In the genomic region with DNA sequence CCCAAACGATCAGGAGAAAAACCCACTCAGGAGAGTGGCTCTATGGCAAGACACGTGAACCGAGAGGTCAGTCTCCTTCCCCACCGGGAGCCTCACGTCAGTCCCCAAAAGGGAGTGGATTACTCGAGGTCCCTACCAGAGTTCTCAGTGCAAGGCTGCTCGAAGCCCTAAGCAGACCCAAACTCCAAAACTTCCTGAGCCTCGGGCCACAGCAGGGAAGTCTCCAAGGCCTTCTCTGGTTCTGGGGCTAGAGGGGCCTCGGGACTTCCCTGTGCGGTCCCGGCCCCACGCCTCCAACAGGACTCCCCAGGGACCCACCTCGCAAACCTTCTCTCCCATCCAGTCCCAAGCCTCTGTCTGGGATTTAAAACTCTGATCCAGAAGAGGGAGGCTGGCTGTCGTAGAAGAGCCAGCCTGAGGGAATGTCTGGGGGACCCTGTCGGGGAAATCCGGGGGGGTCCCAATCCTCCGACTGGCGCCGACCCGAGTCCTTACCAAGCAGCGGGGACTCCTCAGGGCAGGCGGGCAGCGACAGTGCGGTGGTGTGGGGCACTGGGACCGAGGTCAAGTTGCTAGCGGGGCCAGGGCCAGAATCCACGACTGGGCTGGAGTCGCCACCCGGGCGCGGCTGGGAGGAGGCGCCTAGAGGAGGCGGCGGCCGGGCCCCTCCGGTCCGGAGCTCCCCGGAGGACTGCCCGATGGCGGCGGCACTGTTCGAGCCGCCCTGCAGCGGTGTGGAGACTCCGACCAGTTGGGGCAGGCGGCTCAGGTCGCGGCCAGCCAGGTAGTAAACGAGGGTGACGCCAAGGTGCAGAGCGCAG, we compare ENCODE assay signal across 1 cellular context.
TF ChIP-seq lines count a peak whose summit lies in the region.

No MANE protein-coding gene starts in this region.

TF ChIP-seq in HepG2, 621 proteins besides CTCF, POLR2A, EP300 and RAD21 (continued from another document):
- TF ChIP-seq, protein P1, sequence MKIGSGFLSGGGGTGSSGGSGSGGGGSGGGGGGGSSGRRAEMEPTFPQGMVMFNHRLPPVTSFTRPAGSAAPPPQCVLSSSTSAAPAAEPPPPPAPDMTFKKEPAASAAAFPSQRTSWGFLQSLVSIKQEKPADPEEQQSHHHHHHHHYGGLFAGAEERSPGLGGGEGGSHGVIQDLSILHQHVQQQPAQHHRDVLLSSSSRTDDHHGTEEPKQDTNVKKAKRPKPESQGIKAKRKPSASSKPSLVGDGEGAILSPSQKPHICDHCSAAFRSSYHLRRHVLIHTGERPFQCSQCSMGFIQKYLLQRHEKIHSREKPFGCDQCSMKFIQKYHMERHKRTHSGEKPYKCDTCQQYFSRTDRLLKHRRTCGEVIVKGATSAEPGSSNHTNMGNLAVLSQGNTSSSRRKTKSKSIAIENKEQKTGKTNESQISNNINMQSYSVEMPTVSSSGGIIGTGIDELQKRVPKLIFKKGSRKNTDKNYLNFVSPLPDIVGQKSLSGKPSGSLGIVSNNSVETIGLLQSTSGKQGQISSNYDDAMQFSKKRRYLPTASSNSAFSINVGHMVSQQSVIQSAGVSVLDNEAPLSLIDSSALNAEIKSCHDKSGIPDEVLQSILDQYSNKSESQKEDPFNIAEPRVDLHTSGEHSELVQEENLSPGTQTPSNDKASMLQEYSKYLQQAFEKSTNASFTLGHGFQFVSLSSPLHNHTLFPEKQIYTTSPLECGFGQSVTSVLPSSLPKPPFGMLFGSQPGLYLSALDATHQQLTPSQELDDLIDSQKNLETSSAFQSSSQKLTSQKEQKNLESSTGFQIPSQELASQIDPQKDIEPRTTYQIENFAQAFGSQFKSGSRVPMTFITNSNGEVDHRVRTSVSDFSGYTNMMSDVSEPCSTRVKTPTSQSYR (CRISPR knock-in tag; IDR thresholded peaks at IDR 0.05; ENCODE audit: borderline replicate concordance), result no peak
- TF ChIP-seq ZBTB3 (CRISPR knock-in tag; IDR thresholded peaks at IDR 0.05; ENCODE audit: borderline replicate concordance, low read depth), result no peak
- TF ChIP-seq ZNF841 (CRISPR knock-in tag; IDR thresholded peaks at IDR 0.05; ENCODE audit: borderline replicate concordance), result 0 out of 2 replicates have a peak, but pooled peaks have one; percentile 74
- peak; percentile 39; the same call in 1 of the 2 replicates for TF ChIP-seq PHF8 (CRISPR knock-in tag; IDR thresholded peaks at IDR 0.05)
- TF ChIP-seq MAFK (conservative IDR thresholded peaks at IDR 0.05 in 1 of 2, IDR thresholded peaks at IDR 0.05 in 1 of 2; ENCODE audit: low read length in 2 of 2), result no peak
- TF ChIP-seq DMAP1 (CRISPR knock-in tag; IDR thresholded peaks at IDR 0.05), result 0 out of 2 replicates have a peak, but pooled peaks have one; percentile 3
- no peak for TF ChIP-seq HCFC1 (IDR thresholded peaks at IDR 0.05; ENCODE audit: low read depth, low read length)
- TF ChIP-seq, protein P2, sequence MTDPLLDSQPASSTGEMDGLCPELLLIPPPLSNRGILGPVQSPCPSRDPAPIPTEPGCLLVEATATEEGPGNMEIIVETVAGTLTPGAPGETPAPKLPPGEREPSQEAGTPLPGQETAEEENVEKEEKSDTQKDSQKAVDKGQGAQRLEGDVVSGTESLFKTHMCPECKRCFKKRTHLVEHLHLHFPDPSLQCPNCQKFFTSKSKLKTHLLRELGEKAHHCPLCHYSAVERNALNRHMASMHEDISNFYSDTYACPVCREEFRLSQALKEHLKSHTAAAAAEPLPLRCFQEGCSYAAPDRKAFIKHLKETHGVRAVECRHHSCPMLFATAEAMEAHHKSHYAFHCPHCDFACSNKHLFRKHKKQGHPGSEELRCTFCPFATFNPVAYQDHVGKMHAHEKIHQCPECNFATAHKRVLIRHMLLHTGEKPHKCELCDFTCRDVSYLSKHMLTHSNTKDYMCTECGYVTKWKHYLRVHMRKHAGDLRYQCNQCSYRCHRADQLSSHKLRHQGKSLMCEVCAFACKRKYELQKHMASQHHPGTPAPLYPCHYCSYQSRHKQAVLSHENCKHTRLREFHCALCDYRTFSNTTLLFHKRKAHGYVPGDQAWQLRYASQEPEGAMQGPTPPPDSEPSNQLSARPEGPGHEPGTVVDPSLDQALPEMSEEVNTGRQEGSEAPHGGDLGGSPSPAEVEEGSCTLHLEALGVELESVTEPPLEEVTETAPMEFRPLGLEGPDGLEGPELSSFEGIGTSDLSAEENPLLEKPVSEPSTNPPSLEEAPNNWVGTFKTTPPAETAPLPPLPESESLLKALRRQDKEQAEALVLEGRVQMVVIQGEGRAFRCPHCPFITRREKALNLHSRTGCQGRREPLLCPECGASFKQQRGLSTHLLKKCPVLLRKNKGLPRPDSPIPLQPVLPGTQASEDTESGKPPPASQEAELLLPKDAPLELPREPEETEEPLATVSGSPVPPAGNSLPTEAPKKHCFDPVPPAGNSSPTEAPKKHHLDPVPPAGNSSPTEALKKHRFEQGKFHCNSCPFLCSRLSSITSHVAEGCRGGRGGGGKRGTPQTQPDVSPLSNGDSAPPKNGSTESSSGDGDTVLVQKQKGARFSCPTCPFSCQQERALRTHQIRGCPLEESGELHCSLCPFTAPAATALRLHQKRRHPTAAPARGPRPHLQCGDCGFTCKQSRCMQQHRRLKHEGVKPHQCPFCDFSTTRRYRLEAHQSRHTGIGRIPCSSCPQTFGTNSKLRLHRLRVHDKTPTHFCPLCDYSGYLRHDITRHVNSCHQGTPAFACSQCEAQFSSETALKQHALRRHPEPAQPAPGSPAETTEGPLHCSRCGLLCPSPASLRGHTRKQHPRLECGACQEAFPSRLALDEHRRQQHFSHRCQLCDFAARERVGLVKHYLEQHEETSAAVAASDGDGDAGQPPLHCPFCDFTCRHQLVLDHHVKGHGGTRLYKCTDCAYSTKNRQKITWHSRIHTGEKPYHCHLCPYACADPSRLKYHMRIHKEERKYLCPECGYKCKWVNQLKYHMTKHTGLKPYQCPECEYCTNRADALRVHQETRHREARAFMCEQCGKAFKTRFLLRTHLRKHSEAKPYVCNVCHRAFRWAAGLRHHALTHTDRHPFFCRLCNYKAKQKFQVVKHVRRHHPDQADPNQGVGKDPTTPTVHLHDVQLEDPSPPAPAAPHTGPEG (CRISPR knock-in tag; IDR thresholded peaks at IDR 0.05), result no peak
- TF ChIP-seq, protein P3, sequence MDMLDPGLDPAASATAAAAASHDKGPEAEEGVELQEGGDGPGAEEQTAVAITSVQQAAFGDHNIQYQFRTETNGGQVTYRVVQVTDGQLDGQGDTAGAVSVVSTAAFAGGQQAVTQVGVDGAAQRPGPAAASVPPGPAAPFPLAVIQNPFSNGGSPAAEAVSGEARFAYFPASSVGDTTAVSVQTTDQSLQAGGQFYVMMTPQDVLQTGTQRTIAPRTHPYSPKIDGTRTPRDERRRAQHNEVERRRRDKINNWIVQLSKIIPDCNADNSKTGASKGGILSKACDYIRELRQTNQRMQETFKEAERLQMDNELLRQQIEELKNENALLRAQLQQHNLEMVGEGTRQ (IDR thresholded peaks at IDR 0.05; ENCODE audit: low read depth, low read length), result no peak
- TF ChIP-seq, protein P3 (CRISPR knock-in tag; IDR thresholded peaks at IDR 0.05; ENCODE audit: borderline replicate concordance), result no peak
- TF ChIP-seq, protein P4, sequence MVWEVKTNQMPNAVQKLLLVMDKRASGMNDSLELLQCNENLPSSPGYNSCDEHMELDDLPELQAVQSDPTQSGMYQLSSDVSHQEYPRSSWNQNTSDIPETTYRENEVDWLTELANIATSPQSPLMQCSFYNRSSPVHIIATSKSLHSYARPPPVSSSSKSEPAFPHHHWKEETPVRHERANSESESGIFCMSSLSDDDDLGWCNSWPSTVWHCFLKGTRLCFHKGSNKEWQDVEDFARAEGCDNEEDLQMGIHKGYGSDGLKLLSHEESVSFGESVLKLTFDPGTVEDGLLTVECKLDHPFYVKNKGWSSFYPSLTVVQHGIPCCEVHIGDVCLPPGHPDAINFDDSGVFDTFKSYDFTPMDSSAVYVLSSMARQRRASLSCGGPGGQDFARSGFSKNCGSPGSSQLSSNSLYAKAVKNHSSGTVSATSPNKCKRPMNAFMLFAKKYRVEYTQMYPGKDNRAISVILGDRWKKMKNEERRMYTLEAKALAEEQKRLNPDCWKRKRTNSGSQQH (CRISPR knock-in tag; IDR thresholded peaks at IDR 0.05; ENCODE audit: low read depth), result no peak
- 0 out of 2 replicates have a peak, but pooled peaks have one; percentile 40 for TF ChIP-seq ZNF672 (CRISPR knock-in tag; IDR thresholded peaks at IDR 0.05)
- TF ChIP-seq, protein P5, sequence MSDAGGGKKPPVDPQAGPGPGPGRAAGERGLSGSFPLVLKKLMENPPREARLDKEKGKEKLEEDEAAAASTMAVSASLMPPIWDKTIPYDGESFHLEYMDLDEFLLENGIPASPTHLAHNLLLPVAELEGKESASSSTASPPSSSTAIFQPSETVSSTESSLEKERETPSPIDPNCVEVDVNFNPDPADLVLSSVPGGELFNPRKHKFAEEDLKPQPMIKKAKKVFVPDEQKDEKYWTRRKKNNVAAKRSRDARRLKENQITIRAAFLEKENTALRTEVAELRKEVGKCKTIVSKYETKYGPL (CRISPR knock-in tag; IDR thresholded peaks at IDR 0.05), result 0 out of 2 replicates have a peak, but pooled peaks have one; percentile 31
- TF ChIP-seq ZNF543 (CRISPR knock-in tag; IDR thresholded peaks at IDR 0.05), result peak; percentile 73; the same call in 1 of the 2 replicates
- no peak for TF ChIP-seq NONO (IDR thresholded peaks at IDR 0.05)
- peak; percentile 62 for TF ChIP-seq NONO (CRISPR knock-in tag; conservative IDR thresholded peaks at IDR 0.05)
- TF ChIP-seq ZNF558 (CRISPR knock-in tag; IDR thresholded peaks at IDR 0.05; ENCODE audit: borderline replicate concordance), result peak; percentile 46; the same call in 1 of the 2 replicates
- TF ChIP-seq, protein P6, sequence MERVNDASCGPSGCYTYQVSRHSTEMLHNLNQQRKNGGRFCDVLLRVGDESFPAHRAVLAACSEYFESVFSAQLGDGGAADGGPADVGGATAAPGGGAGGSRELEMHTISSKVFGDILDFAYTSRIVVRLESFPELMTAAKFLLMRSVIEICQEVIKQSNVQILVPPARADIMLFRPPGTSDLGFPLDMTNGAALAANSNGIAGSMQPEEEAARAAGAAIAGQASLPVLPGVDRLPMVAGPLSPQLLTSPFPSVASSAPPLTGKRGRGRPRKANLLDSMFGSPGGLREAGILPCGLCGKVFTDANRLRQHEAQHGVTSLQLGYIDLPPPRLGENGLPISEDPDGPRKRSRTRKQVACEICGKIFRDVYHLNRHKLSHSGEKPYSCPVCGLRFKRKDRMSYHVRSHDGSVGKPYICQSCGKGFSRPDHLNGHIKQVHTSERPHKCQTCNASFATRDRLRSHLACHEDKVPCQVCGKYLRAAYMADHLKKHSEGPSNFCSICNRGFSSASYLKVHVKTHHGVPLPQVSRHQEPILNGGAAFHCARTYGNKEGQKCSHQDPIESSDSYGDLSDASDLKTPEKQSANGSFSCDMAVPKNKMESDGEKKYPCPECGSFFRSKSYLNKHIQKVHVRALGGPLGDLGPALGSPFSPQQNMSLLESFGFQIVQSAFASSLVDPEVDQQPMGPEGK (CRISPR knock-in tag; IDR thresholded peaks at IDR 0.05), result peak; percentile 12
